In the genomic region with DNA sequence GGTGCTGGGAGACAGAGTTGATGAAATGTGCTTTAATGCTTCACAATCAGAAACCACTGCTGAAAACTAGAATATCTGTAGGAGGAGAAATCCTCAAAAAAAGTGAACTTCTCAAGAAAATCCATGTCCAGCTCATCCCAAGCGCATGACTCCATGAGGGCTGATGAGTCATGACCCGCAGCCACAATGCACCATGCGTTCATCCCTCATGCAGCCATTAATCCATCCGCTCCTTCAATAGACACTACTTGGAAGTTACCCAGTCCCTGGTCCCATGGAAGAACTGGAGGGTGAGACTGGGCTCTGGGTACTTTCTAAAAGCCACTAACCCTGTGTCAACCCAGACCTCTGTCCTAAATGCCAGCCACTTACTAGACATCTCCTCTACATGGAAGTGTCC, we compare ENCODE assay signal across 21 cellular contexts. TPM values are rescaled to one million over a fixed set of nuclear protein-coding genes. Genes with fewer than 3 reads are reported as not detected.
DNase-seq lines count a peak whose midpoint lies in the region; ATAC-seq, FAIRE-seq and TF ChIP-seq lines count a peak whose summit lies in the region.
"Had no signal": no experiment of that assay in that cellular context is flagged by ENCODE, and none has a peak within 500 bp of the region (broad histone marks: within the 10 kb centered on the region; RNA-seq: fewer than 3 reads in every experiment).

No MANE protein-coding gene starts in this region.

- H2AFZ ChIP-seq in HepG2 (ENCODE audit: low read length), result no peak overlapping the region

- DNase-seq in Daoy (ENCODE audit: low read depth) (peak; percentile 60), LHCN-M2 (ENCODE audit: low read depth) (peak; percentile 84), choroid plexus epithelial cell (ENCODE audit: low read depth) (peak; percentile 35), osteocyte (ENCODE audit: extremely low spot score, unreplicated experiment) (peak; percentile 30), HepG2 (ENCODE audit: low spot score) (no peak)
- DNase-seq in central memory CD4-positive, alpha-beta T cell, result no peak
- DNase-seq: activated B cell treated with CpG ODN at 0.5 μM for 24 hours; activated gamma-delta T cell; naive thymus-derived CD8-positive, alpha-beta T cell; NCI-H187 treated with DMSO at 0.1 percent for 48 hours; thyroid gland had no signal

- TF ChIP-seq POLR2A in HepG2 (IDR thresholded peaks at IDR 0.05; ENCODE audit: insufficient read depth in 1 of 2, low read depth in 2 of 2, low read length in 2 of 2), result no peak

- H3K4me2 ChIP-seq in HepG2 (ENCODE audit: low read depth, low read length), result no peak overlapping the region

- TF ChIP-seq EP300 in HepG2 (IDR thresholded peaks at IDR 0.05; ENCODE audit: low read depth in 2 of 2, low read length in 2 of 2) (no peak), HepG2 (CRISPR knock-in tag; IDR thresholded peaks at IDR 0.05; ENCODE audit: borderline replicate concordance) (no peak)

- H3K4me1 ChIP-seq in HepG2 (ENCODE audit: insufficient read depth, low read length), result no peaks in the 10 kb centered on the region
- H3K4me1 ChIP-seq: thyroid gland had no signal

- H3K9me3 ChIP-seq in HepG2 (ENCODE audit: low read length), result no peaks in the 10 kb centered on the region
- H3K9me3 ChIP-seq: thyroid gland had no signal

- no peak overlapping the region for H3K27ac ChIP-seq in HepG2 (ENCODE audit: extremely low read length, insufficient read depth, low read length)
- H3K27ac ChIP-seq: thyroid gland had no signal

- in situ Hi-C loops in HepG2 (cut with HindIII; ENCODE audit: extremely low pct_ligation_motif_present, low pct_unique_long_range_greater_than_20kb), result loop anchor here (10.0 kb wide), 2 partner anchors 279 to 509 kb away; no protein-coding TSS in a partner anchor

- no peaks in the 10 kb centered on the region for H3K36me3 Mint-ChIP-seq in osteocyte (ENCODE audit: unreplicated experiment)
- H3K36me3 Mint-ChIP-seq: naive thymus-derived CD8-positive, alpha-beta T cell had no signal

- 41% methylated on average over 4 of the region's 4 CpGs for WGBS in HepG2 (ENCODE audit: low lambda C conversion rate)

- intact Hi-C loops in HepG2 (cut with micrococcal nuclease; ENCODE audit: unreplicated experiment), result loop anchor here (1.0 kb wide), 1 partner anchor 187 kb away; no protein-coding TSS in a partner anchor

- H3K4me3 Mint-ChIP-seq in osteocyte (ENCODE audit: unreplicated experiment), result no peak overlapping the region
- H3K4me3 Mint-ChIP-seq: activated B cell treated with CpG ODN at 0.5 μM for 24 hours had no signal

- H3K79me2 ChIP-seq in HepG2 (ENCODE audit: insufficient read depth, low read length), result no peaks in the 10 kb centered on the region

- no peaks in the 10 kb centered on the region for H4K20me1 ChIP-seq in HepG2 (ENCODE audit: insufficient read depth, low read length)

- no TSS peak for BruUV-seq in HepG2 (replicated peaks; lab: Mats Ljungman, UMichigan)

- no peak overlapping the region for H3K27ac Mint-ChIP-seq in osteocyte (ENCODE audit: unreplicated experiment)
- H3K27ac Mint-ChIP-seq: activated B cell treated with CpG ODN at 0.5 μM for 24 hours; naive thymus-derived CD8-positive, alpha-beta T cell had no signal

- CTCF ChIA-PET in HepG2 (lab: Yijun Ruan, JAX; ENCODE audit: low intra/inter-chr PET ratio, low total read pairs), result interaction anchor here (1.0 kb wide), 1 partner anchor 163 kb away, joined by 4 read pairs; no protein-coding TSS in a partner anchor

- no peaks in the 10 kb centered on the region; a peak in 1 of 5 replicates for H3K27me3 ChIP-seq in HepG2 (ENCODE audit: control insufficient read depth in 1 of 2, insufficient read depth in 2 of 2, low read length in 2 of 2)
- H3K27me3 ChIP-seq: thyroid gland had no signal

- no peak overlapping the region for H3K9ac ChIP-seq in HepG2 (ENCODE audit: insufficient read depth, low read depth, low read length)

- H3K4me1 Mint-ChIP-seq in osteocyte (ENCODE audit: unreplicated experiment), result no peaks in the 10 kb centered on the region

- H3K36me3 ChIP-seq in HepG2 (replicated peaks in 1 of 2; ENCODE audit: control insufficient read depth in 1 of 2, insufficient read depth in 2 of 2, low read length in 2 of 2), result no peaks in the 10 kb centered on the region
- H3K36me3 ChIP-seq: thyroid gland had no signal

- ATAC-seq in HepG2 (no peak), HG02610 (IDR thresholded peaks at IDR 0.05; ENCODE audit: unreplicated experiment) (no peak), GM18868 (IDR thresholded peaks at IDR 0.05; ENCODE audit: unreplicated experiment) (no peak)

- no peak for FAIRE-seq in HepG2 (lab: Jason Lieb, UNC)
- FAIRE-seq: H54, keratinocyte had no signal

- no peak overlapping the region for H3K4me3 ChIP-seq in choroid plexus epithelial cell (ENCODE audit: low read depth, low read length)
- H3K4me3 ChIP-seq in HepG2 (replicated peaks in 1 of 3; ENCODE audit: insufficient read depth in 1 of 3, low read depth in 2 of 3, low read length in 3 of 3), result no peak overlapping the region
- H3K4me3 ChIP-seq: skin epidermis, thyroid gland had no signal

- POLR2A ChIA-PET in HepG2 (lab: Yijun Ruan, JAX), result no interaction called here

- no peak for TF ChIP-seq RAD21 in HepG2 (CRISPR knock-in tag; IDR thresholded peaks at IDR 0.05)

- TF ChIP-seq CTCF in choroid plexus epithelial cell (conservative IDR thresholded peaks at IDR 0.05; ENCODE audit: low read depth, low read length) (no peak), osteocyte (IDR thresholded peaks at IDR 0.05) (no peak), HepG2 (CRISPR knock-in tag; IDR thresholded peaks at IDR 0.05) (no peak)

- H3K9me3 Mint-ChIP-seq in osteocyte (ENCODE audit: unreplicated experiment), result no peaks in the 10 kb centered on the region
- H3K9me3 Mint-ChIP-seq: activated B cell treated with CpG ODN at 0.5 μM for 24 hours; naive thymus-derived CD8-positive, alpha-beta T cell had no signal

- H3K27me3 Mint-ChIP-seq in osteocyte (ENCODE audit: unreplicated experiment), result peaks cover 13% of the 10 kb centered on the region
- H3K27me3 Mint-ChIP-seq: activated B cell treated with CpG ODN at 0.5 μM for 24 hours had no signal

RNA-seq across cellular contexts. Expression of a gene that starts 24.4 kb away (rescaled TPM):
- total RNA-seq in Daoy (2014; rRNA removed; shearing (Covaris generic)), result not detected in 2 replicates
- total RNA-seq in LHCN-M2 (2014; rRNA removed), result not detected in 2 replicates
- not detected for polyA plus RNA-seq in LHCN-M2 (2012)
- total RNA-seq in osteocyte, result not detected in 2 replicates
- not detected in 2 replicates for total RNA-seq in HepG2 (2016; rRNA removed; fragmentation: Illumina TruSeq; extraction: Trizol)
- total RNA-seq in HepG2 (2016; cell fraction: cytosol; rRNA removed; fragmentation: Illumina TruSeq; extraction: Trizol; ENCODE audit: low read depth), result not detected in 2 replicates
- total RNA-seq in HepG2 (2016; cell fraction: insoluble cytoplasmic fraction; rRNA removed; fragmentation: Illumina TruSeq; extraction: Trizol), result not detected in 2 replicates
- not detected in 2 replicates for total RNA-seq in HepG2 (2016; cell fraction: membrane; rRNA removed; fragmentation: Illumina TruSeq; extraction: Trizol)
- not detected in 2 replicates for total RNA-seq in HepG2 (2016; cell fraction: nucleus; rRNA removed; fragmentation: Illumina TruSeq; extraction: Trizol)
- not detected in 2 replicates for polyA plus RNA-seq in HepG2 (2011; rRNA removed)
- polyA plus RNA-seq in HepG2 (2011; cell fraction: cytosol; rRNA removed), result not detected in 2 replicates
- not detected in 2 replicates for polyA plus RNA-seq in HepG2 (2011; cell fraction: nucleus; rRNA removed)
- not detected in 2 replicates for polyA plus RNA-seq in HepG2 (2012)
- not detected in 2 replicates for polyA plus RNA-seq in HepG2 (2016; cell fraction: cytosol; fragmentation: Illumina TruSeq; extraction: Trizol; ENCODE audit: low read depth)
- polyA plus RNA-seq in HepG2 (2016; cell fraction: insoluble cytoplasmic fraction; fragmentation: Illumina TruSeq; extraction: Trizol; ENCODE audit: low read depth), result not detected in 2 replicates
- not detected in 2 replicates for polyA plus RNA-seq in HepG2 (2016; cell fraction: membrane; fragmentation: Illumina TruSeq; extraction: Trizol; ENCODE audit: low read depth)
- not detected in 2 replicates for polyA plus RNA-seq in HepG2 (2016; cell fraction: nucleus; fragmentation: Illumina TruSeq; extraction: Trizol; ENCODE audit: insufficient read depth, low read depth)
- not detected in 2 replicates for polyA minus RNA-seq in HepG2 (2011; rRNA and poly(A)+ RNA removed; ENCODE audit: low replicate concordance)
- not detected in 2 replicates for polyA minus RNA-seq in HepG2 (2011; cell fraction: cytosol; rRNA and poly(A)+ RNA removed)
- not detected in 2 replicates for polyA minus RNA-seq in HepG2 (2011; cell fraction: nucleus; rRNA and poly(A)+ RNA removed)
- total RNA-seq: NCI-H460 had no signal
- polyA plus RNA-seq: BJ, keratinocyte had no signal

RNA-seq across cellular contexts. Expression of a gene that starts 29.9 kb away (rescaled TPM):
- total RNA-seq in Daoy (2014; rRNA removed; shearing (Covaris generic)), result not detected in 2 replicates
- total RNA-seq in LHCN-M2 (2014; rRNA removed) (not detected in 2 replicates), osteocyte (not detected in 2 replicates), HepG2 (2016; rRNA removed; fragmentation: Illumina TruSeq; extraction: Trizol) (not detected in 2 replicates)
- not detected for polyA plus RNA-seq in LHCN-M2 (2012)
- total RNA-seq in HepG2 (2016; cell fraction: cytosol; rRNA removed; fragmentation: Illumina TruSeq; extraction: Trizol; ENCODE audit: low read depth), result not detected in 2 replicates
- not detected in 2 replicates for total RNA-seq in HepG2 (2016; cell fraction: insoluble cytoplasmic fraction; rRNA removed; fragmentation: Illumina TruSeq; extraction: Trizol)
- not detected in 2 replicates for total RNA-seq in HepG2 (2016; cell fraction: membrane; rRNA removed; fragmentation: Illumina TruSeq; extraction: Trizol)
- total RNA-seq in HepG2 (2016; cell fraction: nucleus; rRNA removed; fragmentation: Illumina TruSeq; extraction: Trizol), result not detected in 2 replicates
- not detected in 2 replicates for polyA plus RNA-seq in HepG2 (2011; rRNA removed)
- polyA plus RNA-seq in HepG2 (2011; cell fraction: cytosol; rRNA removed), result not detected in 2 replicates
- not detected in 2 replicates for polyA plus RNA-seq in HepG2 (2011; cell fraction: nucleus; rRNA removed)
- polyA plus RNA-seq in HepG2 (2012), result not detected in 2 replicates
- not detected in 2 replicates for polyA plus RNA-seq in HepG2 (2016; cell fraction: cytosol; fragmentation: Illumina TruSeq; extraction: Trizol; ENCODE audit: low read depth)
- not detected in 2 replicates for polyA plus RNA-seq in HepG2 (2016; cell fraction: insoluble cytoplasmic fraction; fragmentation: Illumina TruSeq; extraction: Trizol; ENCODE audit: low read depth)
- polyA plus RNA-seq in HepG2 (2016; cell fraction: membrane; fragmentation: Illumina TruSeq; extraction: Trizol; ENCODE audit: low read depth), result not detected in 2 replicates
- not detected in 2 replicates for polyA plus RNA-seq in HepG2 (2016; cell fraction: nucleus; fragmentation: Illumina TruSeq; extraction: Trizol; ENCODE audit: insufficient read depth, low read depth)
- polyA minus RNA-seq in HepG2 (2011; rRNA and poly(A)+ RNA removed; ENCODE audit: low replicate concordance), result not detected in 2 replicates
- polyA minus RNA-seq in HepG2 (2011; cell fraction: cytosol; rRNA and poly(A)+ RNA removed), result not detected in 2 replicates
- polyA minus RNA-seq in HepG2 (2011; cell fraction: nucleus; rRNA and poly(A)+ RNA removed), result not detected in 2 replicates
- total RNA-seq: activated B cell treated with CpG ODN at 0.5 μM for 24 hours; lung microvascular endothelial cell; naive thymus-derived CD8-positive, alpha-beta T cell; NCI-H460; posterior vena cava; Right ventricle myocardium inferior; thyroid gland had no signal
- polyA plus RNA-seq: BJ; keratinocyte; naive thymus-derived CD8-positive, alpha-beta T cell had no signal

RNA-seq across cellular contexts. Expression of a gene that starts 48.4 kb away (rescaled TPM):
- total RNA-seq in Daoy (2014; rRNA removed; shearing (Covaris generic)), result 3.3 and 9.5 TPM in 2 replicates
- total RNA-seq in LHCN-M2 (2014; rRNA removed), result 0.23 and 0.64 TPM in 2 replicates
- 1.7 TPM for polyA plus RNA-seq in LHCN-M2 (2012)
- 0.70 and 0.81 TPM in 2 replicates for total RNA-seq in osteocyte
- not detected in 2 replicates for total RNA-seq in HepG2 (2016; rRNA removed; fragmentation: Illumina TruSeq; extraction: Trizol)
- not detected in 2 replicates for total RNA-seq in HepG2 (2016; cell fraction: cytosol; rRNA removed; fragmentation: Illumina TruSeq; extraction: Trizol; ENCODE audit: low read depth)
- total RNA-seq in HepG2 (2016; cell fraction: insoluble cytoplasmic fraction; rRNA removed; fragmentation: Illumina TruSeq; extraction: Trizol), result not detected in 2 replicates
- not detected in 2 replicates for total RNA-seq in HepG2 (2016; cell fraction: membrane; rRNA removed; fragmentation: Illumina TruSeq; extraction: Trizol)
- not detected in 2 replicates for total RNA-seq in HepG2 (2016; cell fraction: nucleus; rRNA removed; fragmentation: Illumina TruSeq; extraction: Trizol)
- polyA plus RNA-seq in HepG2 (2011; rRNA removed), result not detected in 2 replicates
- polyA plus RNA-seq in HepG2 (2011; cell fraction: cytosol; rRNA removed), result not detected in 2 replicates
- not detected in 2 replicates for polyA plus RNA-seq in HepG2 (2011; cell fraction: nucleus; rRNA removed)
- polyA plus RNA-seq in HepG2 (2012), result not detected in 2 replicates
- polyA plus RNA-seq in HepG2 (2016; cell fraction: cytosol; fragmentation: Illumina TruSeq; extraction: Trizol; ENCODE audit: low read depth), result not detected in 2 replicates
- not detected in 2 replicates for polyA plus RNA-seq in HepG2 (2016; cell fraction: insoluble cytoplasmic fraction; fragmentation: Illumina TruSeq; extraction: Trizol; ENCODE audit: low read depth)
- not detected in 2 replicates for polyA plus RNA-seq in HepG2 (2016; cell fraction: membrane; fragmentation: Illumina TruSeq; extraction: Trizol; ENCODE audit: low read depth)
- not detected in 2 replicates for polyA plus RNA-seq in HepG2 (2016; cell fraction: nucleus; fragmentation: Illumina TruSeq; extraction: Trizol; ENCODE audit: insufficient read depth, low read depth)
- 0.04 TPM in 1 of 2 replicates, not detected in the other for polyA minus RNA-seq in HepG2 (2011; rRNA and poly(A)+ RNA removed; ENCODE audit: low replicate concordance)
- not detected in 2 replicates for polyA minus RNA-seq in HepG2 (2011; cell fraction: cytosol; rRNA and poly(A)+ RNA removed)
- polyA minus RNA-seq in HepG2 (2011; cell fraction: nucleus; rRNA and poly(A)+ RNA removed), result not detected in 2 replicates
- total RNA-seq: activated B cell treated with CpG ODN at 0.5 μM for 24 hours; naive thymus-derived CD8-positive, alpha-beta T cell; NCI-H460 had no signal
- polyA plus RNA-seq: keratinocyte had no signal

Comparison
In these comparisons a context has a peak if more than half of its experiments do, and no peak if none do; other contexts are left out.
1. DNase-seq: peak in Daoy (single experiment), LHCN-M2 (single experiment), choroid plexus epithelial cell (single experiment) and osteocyte (single experiment); none in HepG2 (single experiment) and central memory CD4-positive, alpha-beta T cell (single experiment).